ENCODE assay signal across 8 cellular contexts in genomic region chr15:29102911-29103824, GRCh38.
DNase-seq lines count a peak whose midpoint lies in the region; ATAC-seq, FAIRE-seq and TF ChIP-seq lines count a peak whose summit lies in the region.

No MANE protein-coding gene starts in this region.

- H3K4me1 Mint-ChIP-seq in glutamatergic neuron (ENCODE audit: low read depth, unreplicated experiment): peaks cover 13% of the 10 kb centered on the region

- H3K4me3 ChIP-seq in BJ (ENCODE audit: low read depth, low read length) (peak overlapping the region; percentile 42), fibroblast of lung (replicated peaks in 1 of 4; ENCODE audit: control extremely low read depth in 1 of 4, insufficient read depth in 1 of 4, low read depth in 3 of 4, low read length in 4 of 4) (peak overlapping the region in 2 of 4 experiments; percentile 36 to 51), pancreas (peak overlapping the region in 1 of 4 donors; percentile 8)

- H3K36me3 ChIP-seq in BJ (ENCODE audit: control insufficient read depth, insufficient read depth, low read length) (no peaks in the 10 kb centered on the region), fibroblast of lung (ENCODE audit: control insufficient read depth, insufficient read depth, low read length) (no peaks in the 10 kb centered on the region), pancreas (no peaks in the 10 kb centered on the region)

- peak overlapping the region; percentile 59 for H3K4me2 ChIP-seq in fibroblast of lung (ENCODE audit: extremely low read depth, insufficient read depth, low read length)

- peak overlapping the region; percentile 12 for H2AFZ ChIP-seq in fibroblast of lung (ENCODE audit: low read length)

- no peak overlapping the region for H3K9ac ChIP-seq in fibroblast of lung (ENCODE audit: insufficient read depth, low read length)

- no peak overlapping the region for H3K27ac Mint-ChIP-seq in glutamatergic neuron (ENCODE audit: unreplicated experiment)

- DNase-seq in BJ (ENCODE audit: low read depth) (no peak), fibroblast of lung (ENCODE audit: low read depth in 2 of 2) (no peak), pancreas (peak in 2 of 6 donors; percentile 59 to 82), amniotic stem cell (lab: John Stamatoyannopoulos, UW) (no peak), glutamatergic neuron (no peak), DMS53 treated with DMSO at 0.1 percent for 48 hours (lab: John Stamatoyannopoulos, UW; ENCODE audit: unreplicated experiment) (no peak)

- H3K36me3 Mint-ChIP-seq in glutamatergic neuron (ENCODE audit: unreplicated experiment): no peaks in the 10 kb centered on the region

- H3K79me2 ChIP-seq in fibroblast of lung (ENCODE audit: control insufficient read depth, insufficient read depth, low read length): no peaks in the 10 kb centered on the region

- H3K27ac ChIP-seq in fibroblast of lung (ENCODE audit: insufficient read depth, low read length) (peak overlapping the region; percentile 44), pancreas (no peak overlapping the region)

- FAIRE-seq in pancreas (lab: Jason Lieb, UNC): no peak

- H3K9me3 ChIP-seq in fibroblast of lung (ENCODE audit: control insufficient read depth, insufficient read depth, low read depth, low read length) (no peaks in the 10 kb centered on the region), pancreas (no peaks in the 10 kb centered on the region)

- CTCF ChIA-PET in BJ (lab: Yijun Ruan, JAX): interaction anchor here (0.6 to 4.5 kb wide), 37 partner anchors 9 to 241 kb away, joined by 3 to 78 read pairs (median 3); no protein-coding TSS in a partner anchor

- TF ChIP-seq CTCF in BJ (IDR thresholded peaks at IDR 0.05; ENCODE audit: insufficient read depth, low read depth, low read length) (no peak), fibroblast of lung (conservative IDR thresholded peaks at IDR 0.05 in 1 of 2, IDR thresholded peaks at IDR 0.05 in 1 of 2; ENCODE audit: low read depth in 1 of 2, low read length in 2 of 2) (no peak), pancreas (IDR thresholded peaks at IDR 0.05) (no peak), glutamatergic neuron (IDR thresholded peaks at IDR 0.05; ENCODE audit: partially characterized antibody, unreplicated experiment) (no peak)

- peaks cover 20% of the 10 kb centered on the region for H3K9me3 Mint-ChIP-seq in glutamatergic neuron (ENCODE audit: unreplicated experiment)

- POLR2A ChIA-PET in BJ (lab: Charles Lee): no interaction called here

- no peaks in the 10 kb centered on the region for H4K20me1 ChIP-seq in fibroblast of lung (ENCODE audit: control insufficient read depth, extremely low read depth, insufficient read depth, low read length)

- ATAC-seq in HG03442 (IDR thresholded peaks at IDR 0.05; ENCODE audit: unreplicated experiment) (peak; percentile 18), pancreas (peak; percentile 17 to 51 (median 37)), HG03175 (IDR thresholded peaks at IDR 0.05; ENCODE audit: unreplicated experiment) (no peak)

- no peaks in the 10 kb centered on the region for H3K4me1 ChIP-seq in fibroblast of lung (ENCODE audit: control insufficient read depth, extremely low read depth, insufficient read depth, low read length)
- no peaks in the 10 kb centered on the region for H3K4me1 ChIP-seq in pancreas

- 68 to 70% methylated on average over 47 to 52 of the region's 52 CpGs for WGBS in pancreas, 2 donors

- H3K4me3 Mint-ChIP-seq in glutamatergic neuron (ENCODE audit: unreplicated experiment): no peak overlapping the region

- H3K27me3 Mint-ChIP-seq in glutamatergic neuron (ENCODE audit: unreplicated experiment): peaks cover 14% of the 10 kb centered on the region

- H3K27me3 ChIP-seq in BJ (ENCODE audit: control insufficient read depth, insufficient read depth, low read length) (no peaks in the 10 kb centered on the region), fibroblast of lung (ENCODE audit: control insufficient read depth, insufficient read depth, low read length) (no peaks in the 10 kb centered on the region), pancreas (no peaks in the 10 kb centered on the region)

- intact Hi-C loops in pancreas (cut with DNase I): no loop called here
